ENCODE assay signal across 24 cellular contexts in the genomic region with DNA sequence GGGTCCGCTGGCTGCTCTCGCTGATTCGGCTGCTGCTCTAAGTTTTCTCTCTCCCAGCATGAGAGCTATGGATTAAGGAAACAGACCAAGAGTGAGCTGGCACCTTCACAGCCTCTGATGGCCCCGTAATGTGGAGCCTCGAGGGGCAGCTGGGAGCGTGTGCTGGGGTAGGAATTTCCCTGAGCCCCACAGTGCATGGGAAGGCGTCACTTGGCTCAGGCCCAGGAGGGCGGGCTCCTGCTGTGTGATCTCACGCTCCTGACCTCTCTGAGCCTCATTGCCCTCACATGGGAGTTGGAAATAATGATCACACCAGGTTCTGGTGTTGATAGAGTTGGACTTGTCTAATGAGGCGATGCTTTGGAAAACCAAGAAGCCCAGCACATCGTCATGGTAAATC.
"Had no signal": no experiment of that assay in that cellular context is flagged by ENCODE, and none has a peak within 500 bp of the region (broad histone marks: within the 10 kb centered on the region; RNA-seq: fewer than 3 reads in every experiment).

No MANE protein-coding gene starts in this region.

- H3K4me3 Mint-ChIP-seq: activated CD4-positive, alpha-beta memory T cell treated with anti-CD3 and anti-CD28 coated beads for 36 hours; activated CD4-positive, alpha-beta T cell treated with anti-CD3 and anti-CD28 coated beads for 36 hours; activated CD8-positive, alpha-beta memory T cell treated with anti-CD3 and anti-CD28 coated beads, Interleukin-2, amount 10 ng/mL, durations not matched to agents 7 days and 5 days; nephron progenitor cell; stimulated activated effector memory CD8-positive, alpha-beta T cell treated with anti-CD3 and anti-CD28 coated beads, Interleukin-12 subunit alpha, Interleukin-12 subunit beta, amount 100 ng/mL, for 72 hours; type B pancreatic cell; WTC11 had no signal

- DNase-seq: activated CD4-positive, alpha-beta T cell treated with anti-CD3 and anti-CD28 coated beads for 36 hours; activated CD8-positive, alpha-beta memory T cell treated with anti-CD3 and anti-CD28 coated beads, Interleukin-2, amount 10 ng/mL, durations not matched to agents 7 days and 5 days; activated naive CD4-positive, alpha-beta T cell; activated T-cell treated with anti-CD3 and anti-CD28 coated beads for 4 hours; cerebellar nuclear complex; esophagus squamous epithelium; gastrocnemius medialis; head of caudate nucleus; hypothalamus; left cardiac atrium; mesendoderm; mucosa of descending colon; nephron progenitor cell; posterior cingulate gyrus; small intestine; stimulated activated CD4-positive, alpha-beta T cell treated with anti-CD3 and anti-CD28 coated beads, Interleukin-2, amount 100 ng/mL, for 24 hours; T-helper 1 cell; T-helper 9 cell had no signal

- H3K27me3 Mint-ChIP-seq: activated CD4-positive, alpha-beta memory T cell treated with anti-CD3 and anti-CD28 coated beads for 36 hours had no signal

- H3K27ac Mint-ChIP-seq: activated CD4-positive, alpha-beta memory T cell treated with anti-CD3 and anti-CD28 coated beads for 36 hours; activated CD4-positive, alpha-beta T cell treated with anti-CD3 and anti-CD28 coated beads for 36 hours; activated CD8-positive, alpha-beta memory T cell treated with anti-CD3 and anti-CD28 coated beads, Interleukin-2, amount 10 ng/mL, durations not matched to agents 7 days and 5 days; activated T-helper 1 cell treated with anti-CD3 and anti-CD28 coated beads, Interleukin-12 subunit alpha, Interleukin-12 subunit beta, Interleukin-2, Interleukin-4 antibody, amounts not matched to agents 30 ng/mL and 10 ng/mL and 1 ng/mL, durations not matched to agents 14 hours and 24 hours and 36 hours; nephron progenitor cell; stimulated activated effector memory CD8-positive, alpha-beta T cell treated with anti-CD3 and anti-CD28 coated beads, Interleukin-12 subunit alpha, Interleukin-12 subunit beta, amount 100 ng/mL, for 72 hours; type B pancreatic cell; WTC11 had no signal

- ATAC-seq: activated CD8-positive, alpha-beta memory T cell treated with anti-CD3 and anti-CD28 coated beads, Interleukin-2, amount 10 ng/mL, durations not matched to agents 7 days and 5 days; gastrocnemius medialis; left cardiac atrium; sciatic nerve had no signal

- H3K9me3 Mint-ChIP-seq: activated CD4-positive, alpha-beta memory T cell treated with anti-CD3 and anti-CD28 coated beads for 36 hours; nephron progenitor cell; stimulated activated effector memory CD8-positive, alpha-beta T cell treated with anti-CD3 and anti-CD28 coated beads, Interleukin-12 subunit alpha, Interleukin-12 subunit beta, amount 100 ng/mL, for 72 hours; WTC11 had no signal

- H3K36me3 Mint-ChIP-seq: activated CD8-positive, alpha-beta memory T cell treated with anti-CD3 and anti-CD28 coated beads, Interleukin-2, amount 10 ng/mL, durations not matched to agents 7 days and 5 days; WTC11 had no signal
